Comparison of ENCODE assay signal across 8 cellular contexts in genomic region chr16:84138824-84139627, GRCh38. TPM values are rescaled to one million over a fixed set of nuclear protein-coding genes. Genes with fewer than 3 reads are reported as not detected.
A peak's percentile ranks its signal among the peaks of the same experiment; 100 is the strongest.
DNase-seq lines count a peak whose midpoint lies in the region; ATAC-seq, FAIRE-seq and TF ChIP-seq lines count a peak whose summit lies in the region.

No MANE protein-coding gene starts in this region.

- intact Hi-C loops in left cardiac atrium (cut with DNase I): no loop called here

- ATAC-seq in HG02798 (IDR thresholded peaks at IDR 0.05; ENCODE audit: poor library complexity, unreplicated experiment) (peak; percentile 89), left cardiac atrium (peak; percentile 62 to 90), GM18907 (IDR thresholded peaks at IDR 0.05; ENCODE audit: unreplicated experiment) (no peak)
- ATAC-seq in effector memory CD8-positive, alpha-beta T cell (replicated peaks): no peak

- peaks cover 6% of the 10 kb centered on the region for H3K36me3 Mint-ChIP-seq in effector memory CD8-positive, alpha-beta T cell (ENCODE audit: insufficient read depth)

- DNase-seq in GM13977 (ENCODE audit: low spot score) (peak; percentile 76), OCI-M2 (lab: John Stamatoyannopoulos, UW; ENCODE audit: unreplicated experiment) (peak; percentile 29), left cardiac atrium (no peak), GM12892 (ENCODE audit: insufficient read length) (no peak)
- no peak for DNase-seq in central memory CD4-positive, alpha-beta T cell
- no peak for DNase-seq in effector memory CD8-positive, alpha-beta T cell

- no peaks in the 10 kb centered on the region for H3K9me3 Mint-ChIP-seq in effector memory CD8-positive, alpha-beta T cell

- no peak overlapping the region for H3K4me3 Mint-ChIP-seq in effector memory CD8-positive, alpha-beta T cell

- in situ Hi-C loops in GM13977 (cut with MboI; ENCODE audit: low pct_unique_long_range_greater_than_20kb, low sequenced_read_pairs, unreplicated experiment): no loop called here

- FAIRE-seq in GM12892 (lab: Jason Lieb, UNC): no peak

- H3K4me1 Mint-ChIP-seq in effector memory CD8-positive, alpha-beta T cell (ENCODE audit: low read depth in 2 of 2): peaks cover 10 to 30% of the 10 kb centered on the region in 2 donors

- H3K27ac Mint-ChIP-seq in effector memory CD8-positive, alpha-beta T cell: peak overlapping the region in 1 of 2 donors; percentile 52

- no peak for TF ChIP-seq CTCF in GM13977 (IDR thresholded peaks at IDR 0.05; ENCODE audit: extremely low read depth, insufficient read depth, missing control alignments)

- no peak for TF ChIP-seq POLR2A in GM12892 (IDR thresholded peaks at IDR 0.05; ENCODE audit: low read depth, low read length)

- H3K27me3 Mint-ChIP-seq in effector memory CD8-positive, alpha-beta T cell: no peaks in the 10 kb centered on the region

RNA-seq across cellular contexts. Expression of gene HSDL1, which starts 6.0 kb away (rescaled TPM):
- 10 to 100 TPM; 21.6 to 34.1 TPM for total RNA-seq in left cardiac atrium
- 7.3 TPM for polyA plus RNA-seq in GM12892 (2012; ENCODE audit: missing spikeins)

RNA-seq across cellular contexts. Expression of gene DNAAF1, which starts 6.1 kb away (rescaled TPM):
- total RNA-seq in left cardiac atrium: not detected
- 0.47 TPM for polyA plus RNA-seq in GM12892 (2012; ENCODE audit: missing spikeins)

RNA-seq across cellular contexts. Expression of gene MBTPS1, which starts 22.3 kb away (rescaled TPM):
- total RNA-seq in left cardiac atrium: 10 to 100 TPM; 71.5 to 93.6 TPM
- 24.6 TPM for polyA plus RNA-seq in GM12892 (2012; ENCODE audit: missing spikeins)

RNA-seq across cellular contexts. Expression of gene TAF1C, which starts 47.8 kb away (rescaled TPM):
- 10 to 100 TPM; 27.9 to 33.6 TPM for total RNA-seq in left cardiac atrium
- polyA plus RNA-seq in GM12892 (2012; ENCODE audit: missing spikeins): 15.1 TPM

RNA-seq across cellular contexts. Expression of gene ADAD2, which starts 51.9 kb away (rescaled TPM):
- under 1 TPM in 1 of 2 donors, not detected in 1; 0.59 TPM for total RNA-seq in left cardiac atrium
- polyA plus RNA-seq in GM12892 (2012; ENCODE audit: missing spikeins): not detected

Comparison
In these comparisons a context has a peak if more than half of its experiments do, and no peak if none do; other contexts are left out.
1. DNase-seq: peak in GM13977 (single experiment) and OCI-M2 (single experiment); none in left cardiac atrium (single experiment), central memory CD4-positive, alpha-beta T cell (single experiment), GM12892 (single experiment) and effector memory CD8-positive, alpha-beta T cell (0 of 3).
2. ATAC-seq: peak in HG02798 (single experiment) and left cardiac atrium (2 of 2); none in GM18907 (single experiment) and effector memory CD8-positive, alpha-beta T cell (single experiment).